ENCODE assay signal across 2 cellular contexts in the genomic region with DNA sequence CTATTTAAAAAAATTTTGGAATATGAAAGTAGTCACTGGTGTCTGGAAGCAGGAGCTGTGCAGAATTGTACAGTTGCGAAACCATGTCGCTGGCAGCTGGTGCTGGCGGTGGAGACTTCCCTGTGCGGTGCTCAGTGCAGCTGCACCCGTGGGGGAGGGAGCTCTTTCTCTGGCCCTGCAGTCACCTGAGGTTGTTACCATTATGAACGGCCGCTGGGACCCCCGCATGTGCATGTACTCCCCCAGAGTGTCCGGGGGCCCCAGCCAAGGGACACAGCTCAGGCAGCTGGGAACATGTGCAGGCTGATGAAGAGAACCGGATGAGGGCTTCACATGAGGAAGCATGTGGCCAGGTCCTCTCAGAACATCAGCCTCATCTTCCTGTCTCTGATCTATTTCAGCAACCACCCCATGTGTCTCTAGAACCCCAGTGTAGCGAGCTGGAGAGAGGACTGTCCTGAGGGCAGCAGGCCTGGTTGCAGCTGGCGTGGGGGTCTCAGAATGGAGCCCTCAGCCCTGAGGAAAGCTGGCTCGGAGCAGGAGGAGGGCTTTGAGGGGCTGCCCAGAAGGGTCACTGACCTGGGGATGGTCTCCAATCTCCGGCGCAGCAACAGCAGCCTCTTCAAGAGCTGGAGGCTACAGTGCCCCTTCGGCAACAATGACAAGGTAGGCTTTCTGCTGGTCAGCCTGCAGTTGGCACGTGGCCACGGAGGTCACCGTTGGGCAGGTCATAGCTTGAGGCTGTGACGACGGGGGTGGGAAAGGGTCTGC.
A peak's percentile ranks its signal among the peaks of the same experiment; 100 is the strongest.
TF ChIP-seq lines count a peak whose summit lies in the region.

A gene (plus strand): TSS at position 422 of the 771 bp plus-strand sequence. CDS start 80 bp downstream, at position 502.

TF ChIP-seq in IMR-90, 13 proteins besides CTCF, POLR2A, EP300 and RAD21:
- TF ChIP-seq RFX5 (IDR thresholded peaks at IDR 0.05; ENCODE audit: low read depth, low read length): no peak
- TF ChIP-seq CEBPB (IDR thresholded peaks at IDR 0.05; ENCODE audit: low read depth, low read length): peak; percentile 70
- no peak for TF ChIP-seq RCOR1 (IDR thresholded peaks at IDR 0.05; ENCODE audit: insufficient replicate concordance, low read length)
- no peak for TF ChIP-seq MAFK (IDR thresholded peaks at IDR 0.05; ENCODE audit: low read depth, low read length)

TF ChIP-seq in HepG2, 621 proteins besides CTCF, POLR2A, EP300 and RAD21:
- peak; percentile 54 for TF ChIP-seq CEBPG (CRISPR knock-in tag; IDR thresholded peaks at IDR 0.05)
- peak; percentile 100 for TF ChIP-seq ZNF556 (CRISPR knock-in tag; IDR thresholded peaks at IDR 0.05; ENCODE audit: borderline replicate concordance)
- TF ChIP-seq, protein P1, sequence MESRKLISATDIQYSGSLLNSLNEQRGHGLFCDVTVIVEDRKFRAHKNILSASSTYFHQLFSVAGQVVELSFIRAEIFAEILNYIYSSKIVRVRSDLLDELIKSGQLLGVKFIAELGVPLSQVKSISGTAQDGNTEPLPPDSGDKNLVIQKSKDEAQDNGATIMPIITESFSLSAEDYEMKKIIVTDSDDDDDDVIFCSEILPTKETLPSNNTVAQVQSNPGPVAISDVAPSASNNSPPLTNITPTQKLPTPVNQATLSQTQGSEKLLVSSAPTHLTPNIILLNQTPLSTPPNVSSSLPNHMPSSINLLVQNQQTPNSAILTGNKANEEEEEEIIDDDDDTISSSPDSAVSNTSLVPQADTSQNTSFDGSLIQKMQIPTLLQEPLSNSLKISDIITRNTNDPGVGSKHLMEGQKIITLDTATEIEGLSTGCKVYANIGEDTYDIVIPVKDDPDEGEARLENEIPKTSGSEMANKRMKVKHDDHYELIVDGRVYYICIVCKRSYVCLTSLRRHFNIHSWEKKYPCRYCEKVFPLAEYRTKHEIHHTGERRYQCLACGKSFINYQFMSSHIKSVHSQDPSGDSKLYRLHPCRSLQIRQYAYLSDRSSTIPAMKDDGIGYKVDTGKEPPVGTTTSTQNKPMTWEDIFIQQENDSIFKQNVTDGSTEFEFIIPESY (CRISPR knock-in tag; IDR thresholded peaks at IDR 0.05): 0 out of 2 replicates have a peak, but pooled peaks have one; percentile 24
- no peak for TF ChIP-seq BRCA1 (CRISPR knock-in tag; IDR thresholded peaks at IDR 0.05)
- peak; percentile 70; the same call in 1 of the 2 replicates for TF ChIP-seq CEBPB (IDR thresholded peaks at IDR 0.05; ENCODE audit: borderline replicate concordance, low read depth, low read length)
